ENCODE assay signal across 10 cellular contexts in the genomic region with DNA sequence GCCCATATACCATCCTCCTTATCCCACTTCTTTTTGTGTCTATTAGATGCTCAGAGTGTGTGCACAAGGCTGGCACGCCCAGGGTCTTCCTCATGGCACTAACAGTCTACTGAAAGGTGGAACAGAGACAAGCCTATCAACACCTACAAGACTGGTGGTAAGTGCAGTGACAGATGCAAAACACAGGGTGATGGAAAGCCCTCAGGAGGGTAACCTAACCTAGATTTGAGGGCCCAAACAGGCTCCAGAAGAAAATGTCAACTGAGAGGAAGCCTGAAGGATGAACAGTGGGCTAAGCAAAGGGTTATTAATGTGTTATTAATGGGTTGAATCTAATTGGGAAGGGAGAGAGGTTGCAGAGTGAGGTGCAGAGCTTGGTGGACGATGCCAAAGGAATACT. TPM values are rescaled to one million over a fixed set of nuclear protein-coding genes. Genes with fewer than 3 reads are reported as not detected.
DNase-seq lines count a peak whose midpoint lies in the region; ATAC-seq and TF ChIP-seq lines count a peak whose summit lies in the region.
"Had no signal": no experiment of that assay in that cellular context is flagged by ENCODE, and none has a peak within 500 bp of the region (broad histone marks: within the 10 kb centered on the region; RNA-seq: fewer than 3 reads in every experiment).

No MANE protein-coding gene starts in this region.

- H3K4me1 Mint-ChIP-seq in activated T-cell treated with anti-CD3 and anti-CD28 coated beads, Interleukin-2, amount 50 U/mL, for 72 hours (ENCODE audit: low read depth) = peaks cover 62% of the 10 kb centered on the region

- no peaks in the 10 kb centered on the region for H3K27me3 Mint-ChIP-seq in activated T-cell treated with anti-CD3 and anti-CD28 coated beads, Interleukin-2, amount 50 U/mL, for 72 hours (ENCODE audit: low read depth)

- peaks cover 11 to 51% of the 10 kb centered on the region in 2 donors for H3K4me1 ChIP-seq in adrenal gland (replicated peaks in 1 of 2)
- H3K4me1 ChIP-seq in liver (ENCODE audit: control insufficient read depth in 4 of 4, insufficient read depth in 4 of 4, low read length in 3 of 4) = peaks cover 5 to 58% (median 53%) of the 10 kb centered on the region in 4 donors
- peaks cover 0 to 43% (median 15%) of the 10 kb centered on the region in 4 donors for H3K4me1 ChIP-seq in tibial nerve
- no peaks in the 10 kb centered on the region for H3K4me1 ChIP-seq in BE2C

- no peak for ATAC-seq in activated T-cell treated with anti-CD3 and anti-CD28 coated beads, Interleukin-2, amount 50 U/mL, for 72 hours (replicated peaks in 1 of 2)
- no peak for ATAC-seq in GM18909 (IDR thresholded peaks at IDR 0.05; ENCODE audit: poor library complexity, unreplicated experiment)

- H3K27me3 ChIP-seq in adrenal gland (no peaks in the 10 kb centered on the region), liver (ENCODE audit: control insufficient read depth in 4 of 4, insufficient read depth in 4 of 4, low read length in 3 of 4) (no peaks in the 10 kb centered on the region), tibial nerve (no peaks in the 10 kb centered on the region), BE2C (peaks cover 7% of the 10 kb centered on the region)

- H3K4me3 ChIP-seq in adrenal gland = peak overlapping the region in 1 of 4 donors; percentile 94
- H3K4me3 ChIP-seq in liver (ENCODE audit: low read depth in 1 of 3, low read length in 3 of 3) = no peak overlapping the region
- peak overlapping the region in 1 of 4 donors; percentile 90 for H3K4me3 ChIP-seq in tibial nerve
- H3K4me3 ChIP-seq in BE2C (ENCODE audit: low read depth, low read length) = no peak overlapping the region

- 64 to 74% (median 68%) methylated on average over 2 of the region's 2 CpGs for WGBS in adrenal gland, 4 donors
- 55% methylated on average over 2 of the region's 2 CpGs for WGBS in liver
- WGBS in tibial nerve, 2 donors = 67 to 76% methylated on average over 2 of the region's 2 CpGs

- peak overlapping the region; percentile 96 for H3K27ac Mint-ChIP-seq in activated T-cell treated with anti-CD3 and anti-CD28 coated beads, Interleukin-2, amount 50 U/mL, for 72 hours

- H3K9ac ChIP-seq in liver (ENCODE audit: low read depth in 1 of 2, low read length in 2 of 2) = no peak overlapping the region

- TF ChIP-seq RAD21 in liver (IDR thresholded peaks at IDR 0.05) = no peak

- DNase-seq in activated T-cell treated with anti-CD3 and anti-CD28 coated beads, Interleukin-2, amount 50 U/mL, for 72 hours = no peak
- DNase-seq in activated T-cell treated with anti-CD3 and anti-CD28 coated beads, Interleukin-2, amount 50 U/mL, for 48 hours = no peak
- DNase-seq in adrenal gland (no peak), tibial nerve (ENCODE audit: low spot score in 2 of 2) (no peak), BE2C (no peak)
- DNase-seq in stimulated activated CD4-positive, alpha-beta T cell treated with anti-CD3 and anti-CD28 coated beads, Interleukin-4, amount 100 ng/mL, for 4 hours = no peak
- DNase-seq: effector CD8-positive, alpha-beta T cell had no signal

- peaks cover 3 to 4% of the 10 kb centered on the region in 2 donors for H3K9me3 Mint-ChIP-seq in activated T-cell treated with anti-CD3 and anti-CD28 coated beads, Interleukin-2, amount 50 U/mL, for 72 hours

- H3K27ac ChIP-seq in adrenal gland (peak overlapping the region in 4 of 5 donors; percentile 94 to 98 (median 96)), liver (ENCODE audit: low read depth in 1 of 2, low read length in 2 of 2) (peak overlapping the region; percentile 96 to 99), tibial nerve (peak overlapping the region; percentile 88 to 98 (median 97))
- H3K27ac ChIP-seq: C4-2B had no signal

- no peak for TF ChIP-seq EP300 in tibial nerve (IDR thresholded peaks at IDR 0.05)

- TF ChIP-seq POLR2A in adrenal gland (IDR thresholded peaks at IDR 0.05) (no peak), tibial nerve (IDR thresholded peaks at IDR 0.05) (no peak)

- H3K4me3 Mint-ChIP-seq in activated T-cell treated with anti-CD3 and anti-CD28 coated beads, Interleukin-2, amount 50 U/mL, for 72 hours = peak overlapping the region; percentile 89 to 92

- H3K9me3 ChIP-seq in adrenal gland (replicated peaks in 1 of 3) = no peaks in the 10 kb centered on the region
- no peaks in the 10 kb centered on the region for H3K9me3 ChIP-seq in liver (ENCODE audit: control insufficient read depth in 4 of 4, low read length in 3 of 4)
- no peaks in the 10 kb centered on the region for H3K9me3 ChIP-seq in tibial nerve
- no peaks in the 10 kb centered on the region for H3K9me3 ChIP-seq in BE2C

- H3K36me3 Mint-ChIP-seq in activated T-cell treated with anti-CD3 and anti-CD28 coated beads, Interleukin-2, amount 50 U/mL, for 72 hours (ENCODE audit: insufficient read depth in 2 of 2) = peaks cover 22 to 27% of the 10 kb centered on the region in 2 donors

- H3K36me3 ChIP-seq in adrenal gland (replicated peaks in 1 of 2) (no peaks in the 10 kb centered on the region), liver (ENCODE audit: control insufficient read depth in 4 of 4, insufficient read depth in 3 of 4, low read depth in 1 of 4, low read length in 3 of 4) (no peaks in the 10 kb centered on the region), tibial nerve (no peaks in the 10 kb centered on the region), BE2C (no peaks in the 10 kb centered on the region)

- TF ChIP-seq CTCF in adrenal gland (IDR thresholded peaks at IDR 0.05) (no peak), liver (IDR thresholded peaks at IDR 0.05; ENCODE audit: low read depth, low read length, missing input control) (no peak), tibial nerve (IDR thresholded peaks at IDR 0.05) (no peak), BE2C (IDR thresholded peaks at IDR 0.05; ENCODE audit: low read depth, low read length) (no peak)

- intact Hi-C loops in adrenal gland (cut with DNase I) = loop anchor here in 1 of 2 donors (5.0 kb wide), 1 partner anchor 47 kb away; no protein-coding TSS in a partner anchor

TF ChIP-seq in liver, 16 proteins besides CTCF, POLR2A, EP300 and RAD21 (continues in another document):
- TF ChIP-seq, protein P1, sequence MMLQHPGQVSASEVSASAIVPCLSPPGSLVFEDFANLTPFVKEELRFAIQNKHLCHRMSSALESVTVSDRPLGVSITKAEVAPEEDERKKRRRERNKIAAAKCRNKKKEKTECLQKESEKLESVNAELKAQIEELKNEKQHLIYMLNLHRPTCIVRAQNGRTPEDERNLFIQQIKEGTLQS (IDR thresholded peaks at IDR 0.05) = no peak
- TF ChIP-seq YY1 (IDR thresholded peaks at IDR 0.05) (no peak), SP1 (IDR thresholded peaks at IDR 0.05) (no peak), REST (IDR thresholded peaks at IDR 0.05) (no peak), GABPA (IDR thresholded peaks at IDR 0.05 in 1 of 2, conservative IDR thresholded peaks at IDR 0.05 in 1 of 2) (no peak), HNF4G (IDR thresholded peaks at IDR 0.05) (no peak), EGR1 (IDR thresholded peaks at IDR 0.05; ENCODE audit: low read depth in 2 of 2) (no peak), JUND (IDR thresholded peaks at IDR 0.05) (no peak), FOXA2 (IDR thresholded peaks at IDR 0.05) (no peak), FOXA1 (IDR thresholded peaks at IDR 0.05) (no peak), NR2F2 (IDR thresholded peaks at IDR 0.05) (no peak), MAX (IDR thresholded peaks at IDR 0.05) (no peak), TAF1 (conservative IDR thresholded peaks at IDR 0.05) (no peak), RXRA (IDR thresholded peaks at IDR 0.05) (no peak)

RNA-seq across cellular contexts. Expression of gene FAS, which starts 1.2 kb away (rescaled TPM):
- 100 to 1,000 TPM; 111 to 138 TPM for total RNA-seq in activated T-cell treated with anti-CD3 and anti-CD28 coated beads, Interleukin-2, amount 50 U/mL, for 72 hours
- 100 to 1,000 TPM in 1 of 8 donors, 10 to 100 TPM in 7; 30.4 to 236 (median 58.7) TPM for total RNA-seq in adrenal gland
- polyA plus RNA-seq in adrenal gland = 10 to 100 TPM; 14.4 to 58.9 (median 18.6) TPM
- 10 to 100 TPM in 1 of 2 donors, 1 to 10 TPM in 1; 2.2 to 13.2 TPM for total RNA-seq in liver
- polyA plus RNA-seq in liver = 1 to 10 TPM; 5.6 to 6.2 TPM
- total RNA-seq in tibial nerve = 10 to 100 TPM; 18.4 to 32.2 (median 20.9) TPM
- polyA plus RNA-seq in BE2C (2012; ENCODE audit: insufficient read depth, insufficient read length, low read depth) = 2.9 TPM

RNA-seq across cellular contexts. Expression of gene ACTA2, which starts 36.9 kb away (rescaled TPM):
- 10 to 100 TPM; 60.7 to 76.9 TPM for total RNA-seq in activated T-cell treated with anti-CD3 and anti-CD28 coated beads, Interleukin-2, amount 50 U/mL, for 72 hours
- total RNA-seq in adrenal gland (100 to 1,000 TPM in 6 of 8 donors, 10 to 100 TPM in 2; 94.3 to 529 (median 365) TPM), liver (100 to 1,000 TPM in 1 of 2 donors, 10 to 100 TPM in 1; 13.2 to 182 TPM), tibial nerve (100 to 1,000 TPM; 340 to 708 (median 458) TPM)
- polyA plus RNA-seq in adrenal gland (100 to 1,000 TPM; 135 to 357 (median 298) TPM), liver (100 to 1,000 TPM in 1 of 2 donors, 10 to 100 TPM in 1; 16.8 to 130 TPM)
- polyA plus RNA-seq in BE2C (2012; ENCODE audit: insufficient read depth, insufficient read length, low read depth) = 14.3 TPM
